Comparison of ENCODE assay signal across 11 cellular contexts in genomic region chrX:18210470-18210869, GRCh38. TPM values are rescaled to one million over a fixed set of nuclear protein-coding genes. Genes with fewer than 3 reads are reported as not detected.
DNase-seq lines count a peak whose midpoint lies in the region; ATAC-seq and TF ChIP-seq lines count a peak whose summit lies in the region.
"Had no signal": no experiment of that assay in that cellular context is flagged by ENCODE, and none has a peak within 500 bp of the region (broad histone marks: within the 10 kb centered on the region; RNA-seq: fewer than 3 reads in every experiment).

No MANE protein-coding gene starts in this region.

- H2AFZ ChIP-seq in OCI-LY7 (ENCODE audit: low read length) = no peak overlapping the region

- H3K9me3 ChIP-seq in OCI-LY7 (ENCODE audit: low read length) = no peaks in the 10 kb centered on the region
- no peaks in the 10 kb centered on the region for H3K9me3 ChIP-seq in tibial artery
- H3K9me3 ChIP-seq: BLaER1 had no signal

- POLR2A ChIA-PET in OCI-LY7 (lab: Charles Lee) = no interaction called here

- ATAC-seq in HG03469 (IDR thresholded peaks at IDR 0.05; ENCODE audit: unreplicated experiment) (no peak), GM18511 (IDR thresholded peaks at IDR 0.05; ENCODE audit: unreplicated experiment) (no peak)
- ATAC-seq: natural killer cell had no signal

- no peak overlapping the region for H3K4me2 ChIP-seq in OCI-LY7 (ENCODE audit: low read length)
- H3K4me2 ChIP-seq: BLaER1 had no signal

- no peaks in the 10 kb centered on the region for H3K9me2 ChIP-seq in OCI-LY7 (ENCODE audit: insufficient read depth, low read length)

- H3K4me1 ChIP-seq in OCI-LY7 (ENCODE audit: insufficient read depth, low read length, poor library complexity, severe bottlenecking) = no peaks in the 10 kb centered on the region
- H3K4me1 ChIP-seq in tibial artery = no peaks in the 10 kb centered on the region
- H3K4me1 ChIP-seq: BLaER1 had no signal

- no peaks in the 10 kb centered on the region for H3K27me3 ChIP-seq in tibial artery

- no peak overlapping the region for H3K27ac ChIP-seq in OCI-LY7 (ENCODE audit: low read depth, low read length, poor library complexity, severe bottlenecking)
- H3K27ac ChIP-seq in tibial artery = no peak overlapping the region
- H3K27ac ChIP-seq: BLaER1 had no signal

- DNase-seq in SIG-M5 treated with dmso at 0.1 percent for 504 hours (lab: John Stamatoyannopoulos, UW; ENCODE audit: unreplicated experiment) (peak; percentile 0), SIG-M5 (lab: John Stamatoyannopoulos, UW) (no peak), OCI-LY7 (ENCODE audit: low spot score) (no peak), fibroblast of pulmonary artery (ENCODE audit: low read depth) (peak; percentile 2), tibial artery (no peak), anterior cingulate cortex (lab: John Stamatoyannopoulos, UW) (no peak)
- DNase-seq: natural killer cell, RPMI8226 had no signal

- no peaks in the 10 kb centered on the region for H3K79me2 ChIP-seq in OCI-LY7 (ENCODE audit: insufficient read depth, low read depth, low read length)

- H3K36me3 ChIP-seq in OCI-LY7 (ENCODE audit: insufficient read depth, low read length) (no peaks in the 10 kb centered on the region), tibial artery (no peaks in the 10 kb centered on the region)
- H3K36me3 ChIP-seq: BLaER1 had no signal

- no peak overlapping the region for H3K4me3 ChIP-seq in OCI-LY7 (ENCODE audit: low read depth, low read length, poor library complexity, severe bottlenecking)
- no peak overlapping the region for H3K4me3 ChIP-seq in fibroblast of pulmonary artery (replicated peaks; ENCODE audit: low read depth, low read length)
- H3K4me3 ChIP-seq in tibial artery = no peak overlapping the region
- H3K4me3 ChIP-seq: BLaER1 had no signal

- intact Hi-C loops in OCI-LY7 (cut with micrococcal nuclease; ENCODE audit: unreplicated experiment) (no loop called here), tibial artery (cut with DNase I; ENCODE audit: low total_unique reads) (no loop called here)

- H4K20me1 ChIP-seq in OCI-LY7 (ENCODE audit: insufficient read depth, low read length) = no peaks in the 10 kb centered on the region
- H4K20me1 ChIP-seq: BLaER1 had no signal

- peak; percentile 46; the same call in 1 of the 2 replicates for TF ChIP-seq CTCF in OCI-LY7 (conservative IDR thresholded peaks at IDR 0.05; ENCODE audit: low read length)
- no peak for TF ChIP-seq CTCF in fibroblast of pulmonary artery (IDR thresholded peaks at IDR 0.05; ENCODE audit: low read length, missing control alignments)
- peak; percentile 15 to 23 for TF ChIP-seq CTCF in tibial artery (IDR thresholded peaks at IDR 0.05)

- no TSS peak for BruUV-seq in OCI-LY7 (replicated peaks; lab: Mats Ljungman, UMichigan)

- CTCF ChIA-PET in OCI-LY7 (lab: Charles Lee; ENCODE audit: unreplicated experiment) = no interaction called here

RNA-seq across cellular contexts. Expression of gene BEND2, which starts 10.2 kb away (rescaled TPM):
- not detected in 2 replicates for total RNA-seq in OCI-LY7 (2014; rRNA removed; shearing (Covaris generic))
- not detected in 2 replicates for total RNA-seq in OCI-LY7 (2022)

Comparison
In these comparisons a context has a peak if more than half of its experiments do, and no peak if none do; other contexts are left out.
1. DNase-seq: peak in SIG-M5 treated with dmso at 0.1 percent for 504 hours (single experiment) and fibroblast of pulmonary artery (single experiment); none in SIG-M5 (single experiment), OCI-LY7 (single experiment), tibial artery (0 of 2) and anterior cingulate cortex (0 of 58).